In genomic region chr1:231799363-231799986, GRCh38 we compare ENCODE assay signal across 20 cellular contexts.
DNase-seq lines count a peak whose midpoint lies in the region; ATAC-seq and TF ChIP-seq lines count a peak whose summit lies in the region.
"Had no signal": no experiment of that assay in that cellular context is flagged by ENCODE, and none has a peak within 500 bp of the region (broad histone marks: within the 10 kb centered on the region; RNA-seq: fewer than 3 reads in every experiment).

No MANE protein-coding gene starts in this region.

- H3K27me3 ChIP-seq in tibial nerve = no peaks in the 10 kb centered on the region
- H3K27me3 ChIP-seq: BLaER1, dorsolateral prefrontal cortex had no signal

- H3K27ac ChIP-seq in tibial nerve = no peak overlapping the region
- H3K27ac ChIP-seq: BLaER1, lower lobe of right lung had no signal

- no peak overlapping the region for H3K4me3 Mint-ChIP-seq in activated CD8-positive, alpha-beta T cell treated with anti-CD3 and anti-CD28 coated beads for 36 hours
- no peak overlapping the region for H3K4me3 Mint-ChIP-seq in stimulated activated effector memory CD8-positive, alpha-beta T cell treated with anti-CD3 and anti-CD28 coated beads, Interleukin-12 subunit alpha, Interleukin-12 subunit beta, amount 100 ng/mL, for 72 hours
- H3K4me3 Mint-ChIP-seq in T-helper 2 cell treated with Interferon-gamma antibody and Interleukin-4, amounts not matched to agents 5 μg/mL and 100 μg/mL, for 36 hours = no peak overlapping the region
- H3K4me3 Mint-ChIP-seq: activated T-helper 1 cell treated with anti-CD3 and anti-CD28 coated beads, Interleukin-12 subunit alpha, Interleukin-12 subunit beta, Interleukin-2, Interleukin-4 antibody, amounts not matched to agents 30 ng/mL and 10 ng/mL and 1 ng/mL, durations not matched to agents 14 hours and 24 hours and 36 hours had no signal

- no peaks in the 10 kb centered on the region for H3K27me3 Mint-ChIP-seq in activated CD8-positive, alpha-beta T cell treated with anti-CD3 and anti-CD28 coated beads for 36 hours
- no peaks in the 10 kb centered on the region for H3K27me3 Mint-ChIP-seq in T-helper 2 cell treated with Interferon-gamma antibody and Interleukin-4, amounts not matched to agents 5 μg/mL and 100 μg/mL, for 36 hours (ENCODE audit: low read depth)

- intact Hi-C loops in left ventricle myocardium superior (cut with micrococcal nuclease) = no loop called here
- intact Hi-C loops in Right ventricle myocardium superior (cut with DNase I) = no loop called here
- intact Hi-C loops in activated CD8-positive, alpha-beta T cell treated with anti-CD3 and anti-CD28 coated beads for 36 hours (cut with micrococcal nuclease) = no loop called here

- no peak overlapping the region for H3K27ac Mint-ChIP-seq in activated CD8-positive, alpha-beta T cell treated with anti-CD3 and anti-CD28 coated beads for 36 hours
- H3K27ac Mint-ChIP-seq in stimulated activated effector memory CD8-positive, alpha-beta T cell treated with anti-CD3 and anti-CD28 coated beads, Interleukin-12 subunit alpha, Interleukin-12 subunit beta, amount 100 ng/mL, for 72 hours = no peak overlapping the region
- no peak overlapping the region for H3K27ac Mint-ChIP-seq in T-helper 2 cell treated with Interferon-gamma antibody and Interleukin-4, amounts not matched to agents 5 μg/mL and 100 μg/mL, for 36 hours
- H3K27ac Mint-ChIP-seq: activated T-helper 1 cell treated with anti-CD3 and anti-CD28 coated beads, Interleukin-12 subunit alpha, Interleukin-12 subunit beta, Interleukin-2, Interleukin-4 antibody, amounts not matched to agents 30 ng/mL and 10 ng/mL and 1 ng/mL, durations not matched to agents 14 hours and 24 hours and 36 hours had no signal

- POLR2A ChIA-PET in activated CD8-positive, alpha-beta T cell treated with anti-CD3 and anti-CD28 coated beads for 36 hours (lab: Charles Lee) = no interaction called here

- no peak for TF ChIP-seq EP300 in tibial nerve (IDR thresholded peaks at IDR 0.05)

- 72 to 81% methylated on average over 6 of the region's 6 CpGs for WGBS in tibial nerve, 2 donors

- CTCF ChIA-PET in activated CD8-positive, alpha-beta T cell treated with anti-CD3 and anti-CD28 coated beads for 36 hours (lab: Charles Lee) = interaction anchor here (0.6 kb wide), 1 partner anchor 440 kb away, joined by 3 read pairs; no protein-coding TSS in a partner anchor

- no peaks in the 10 kb centered on the region for H3K9me3 ChIP-seq in tibial nerve
- H3K9me3 ChIP-seq: lower lobe of right lung had no signal

- H3K36me3 ChIP-seq in tibial nerve = peaks cover 0 to 20% (median 0%) of the 10 kb centered on the region in 3 donors
- H3K36me3 ChIP-seq: lower lobe of right lung had no signal

- no peaks in the 10 kb centered on the region for H3K4me1 ChIP-seq in tibial nerve
- H3K4me1 ChIP-seq: BLaER1, lower lobe of right lung had no signal

- H3K4me3 ChIP-seq in tibial nerve = no peak overlapping the region
- H3K4me3 ChIP-seq: BLaER1, dorsolateral prefrontal cortex, lower lobe of right lung had no signal

- H3K9me3 Mint-ChIP-seq in activated CD8-positive, alpha-beta T cell treated with anti-CD3 and anti-CD28 coated beads for 36 hours = peaks cover 3% of the 10 kb centered on the region
- peaks cover 4% of the 10 kb centered on the region for H3K9me3 Mint-ChIP-seq in stimulated activated effector memory CD8-positive, alpha-beta T cell treated with anti-CD3 and anti-CD28 coated beads, Interleukin-12 subunit alpha, Interleukin-12 subunit beta, amount 100 ng/mL, for 72 hours
- peaks cover 10% of the 10 kb centered on the region for H3K9me3 Mint-ChIP-seq in T-helper 2 cell treated with Interferon-gamma antibody and Interleukin-4, amounts not matched to agents 5 μg/mL and 100 μg/mL, for 36 hours

- H3K36me3 Mint-ChIP-seq in activated CD8-positive, alpha-beta T cell treated with anti-CD3 and anti-CD28 coated beads for 36 hours (ENCODE audit: low read depth) = peaks cover 7% of the 10 kb centered on the region
- H3K36me3 Mint-ChIP-seq in stimulated activated effector memory CD8-positive, alpha-beta T cell treated with anti-CD3 and anti-CD28 coated beads, Interleukin-12 subunit alpha, Interleukin-12 subunit beta, amount 100 ng/mL, for 72 hours = no peaks in the 10 kb centered on the region
- H3K36me3 Mint-ChIP-seq in T-helper 2 cell treated with Interferon-gamma antibody and Interleukin-4, amounts not matched to agents 5 μg/mL and 100 μg/mL, for 36 hours (ENCODE audit: low read depth) = peaks cover 2% of the 10 kb centered on the region

- ATAC-seq in left ventricle myocardium superior (peak; percentile 22), Right ventricle myocardium superior (ENCODE audit: poor library complexity) (no peak), GM19467 (IDR thresholded peaks at IDR 0.05; ENCODE audit: unreplicated experiment) (no peak)
- ATAC-seq in activated CD8-positive, alpha-beta T cell treated with anti-CD3 and anti-CD28 coated beads for 36 hours = no peak
- peak; percentile 56 for ATAC-seq in stimulated activated effector memory CD8-positive, alpha-beta T cell treated with anti-CD3 and anti-CD28 coated beads, Interleukin-12 subunit alpha, Interleukin-12 subunit beta, amount 100 ng/mL, for 72 hours
- ATAC-seq: lower lobe of right lung had no signal

- TF ChIP-seq POLR2A in tibial nerve (IDR thresholded peaks at IDR 0.05) = no peak

- DNase-seq in left ventricle myocardium superior (no peak), Right ventricle myocardium superior (no peak), islet precursor cell (peak; percentile 57), tibial nerve (ENCODE audit: low spot score in 2 of 2) (no peak)
- peak; percentile 7 for DNase-seq in activated CD8-positive, alpha-beta T cell treated with anti-CD3 and anti-CD28 coated beads for 36 hours
- DNase-seq in stimulated activated effector memory CD8-positive, alpha-beta T cell treated with anti-CD3 and anti-CD28 coated beads, Interleukin-12 subunit alpha, Interleukin-12 subunit beta, amount 100 ng/mL, for 72 hours (ENCODE audit: low spot score in 2 of 2) = no peak
- no peak for DNase-seq in T-helper 2 cell treated with Interferon-gamma antibody and Interleukin-4, amounts not matched to agents 5 μg/mL and 100 μg/mL, for 36 hours (ENCODE audit: low spot score)
- DNase-seq: activated CD4-positive, alpha-beta T cell treated with anti-CD3 and anti-CD28 coated beads for 4 hours; amniotic stem cell; dorsolateral prefrontal cortex; lower lobe of right lung; NCI-H1048; NCI-H345; SIG-M5; small intestine; stimulated activated naive CD4-positive, alpha-beta T cell treated with Interleukin-2 at 50 U/mL for 16 hours; T-helper 9 cell had no signal

- H3K4me1 Mint-ChIP-seq in activated CD8-positive, alpha-beta T cell treated with anti-CD3 and anti-CD28 coated beads for 36 hours (ENCODE audit: low read depth) = no peaks in the 10 kb centered on the region
- H3K4me1 Mint-ChIP-seq in stimulated activated effector memory CD8-positive, alpha-beta T cell treated with anti-CD3 and anti-CD28 coated beads, Interleukin-12 subunit alpha, Interleukin-12 subunit beta, amount 100 ng/mL, for 72 hours = peaks cover 7% of the 10 kb centered on the region
- no peaks in the 10 kb centered on the region for H3K4me1 Mint-ChIP-seq in T-helper 2 cell treated with Interferon-gamma antibody and Interleukin-4, amounts not matched to agents 5 μg/mL and 100 μg/mL, for 36 hours (ENCODE audit: low read depth)

- no peak for TF ChIP-seq CTCF in activated CD8-positive, alpha-beta T cell treated with anti-CD3 and anti-CD28 coated beads for 36 hours (IDR thresholded peaks at IDR 0.05)
- no peak for TF ChIP-seq CTCF in tibial nerve (IDR thresholded peaks at IDR 0.05)

Comparison
In these comparisons a context has a peak if more than half of its experiments do, and no peak if none do; other contexts are left out.
1. ATAC-seq: peak in left ventricle myocardium superior (single experiment) and stimulated activated effector memory CD8-positive, alpha-beta T cell treated with anti-CD3 and anti-CD28 coated beads, Interleukin-12 subunit alpha, Interleukin-12 subunit beta, amount 100 ng/mL, for 72 hours (single experiment); none in Right ventricle myocardium superior (single experiment), activated CD8-positive, alpha-beta T cell treated with anti-CD3 and anti-CD28 coated beads for 36 hours (single experiment) and GM19467 (single experiment).
2. DNase-seq: peak in activated CD8-positive, alpha-beta T cell treated with anti-CD3 and anti-CD28 coated beads for 36 hours (single experiment) and islet precursor cell (single experiment); none in left ventricle myocardium superior (single experiment), Right ventricle myocardium superior (single experiment), stimulated activated effector memory CD8-positive, alpha-beta T cell treated with anti-CD3 and anti-CD28 coated beads, Interleukin-12 subunit alpha, Interleukin-12 subunit beta, amount 100 ng/mL, for 72 hours (0 of 2), tibial nerve (0 of 2) and T-helper 2 cell treated with Interferon-gamma antibody and Interleukin-4, amounts not matched to agents 5 μg/mL and 100 μg/mL, for 36 hours (single experiment).